In the genomic region with DNA sequence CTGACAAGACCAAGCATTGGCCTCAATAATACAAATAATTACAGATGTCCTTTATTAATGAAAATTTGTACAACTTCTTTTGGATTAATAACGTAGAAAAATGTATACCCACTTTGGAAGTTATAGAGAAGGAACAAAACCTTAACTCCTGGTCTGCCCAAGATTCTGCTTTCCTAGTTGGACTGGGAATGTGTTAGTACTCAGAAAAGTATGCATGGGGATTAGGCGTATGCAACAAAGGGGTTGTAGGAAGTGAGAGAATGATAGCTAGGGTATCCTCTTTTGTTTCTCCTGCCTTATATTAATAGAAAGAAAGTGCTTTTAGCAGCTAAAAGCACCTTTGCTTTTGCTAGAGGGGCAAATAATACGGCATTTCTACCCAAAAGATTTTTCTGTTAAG, we compare ENCODE assay signal across 17 cellular contexts. TPM values are rescaled to one million over a fixed set of nuclear protein-coding genes. Genes with fewer than 3 reads are reported as not detected.
DNase-seq lines count a peak whose midpoint lies in the region; ATAC-seq and TF ChIP-seq lines count a peak whose summit lies in the region.
"Had no signal": no experiment of that assay in that cellular context is flagged by ENCODE, and none has a peak within 500 bp of the region (broad histone marks: within the 10 kb centered on the region; RNA-seq: fewer than 3 reads in every experiment).

No MANE protein-coding gene starts in this region.

- no peaks in the 10 kb centered on the region for H3K9me3 ChIP-seq in NT2/D1 (ENCODE audit: insufficient read depth, low read length)
- H3K9me3 ChIP-seq in endodermal cell (ENCODE audit: control insufficient read depth, low read length), result no peaks in the 10 kb centered on the region
- H3K9me3 ChIP-seq: esophagus squamous epithelium had no signal

- H3K27me3 ChIP-seq in NT2/D1 (ENCODE audit: insufficient read depth, insufficient read length) (no peaks in the 10 kb centered on the region), endodermal cell (ENCODE audit: control insufficient read depth, insufficient read depth, low read length, poor library complexity, severe bottlenecking) (no peaks in the 10 kb centered on the region)
- H3K27me3 ChIP-seq: esophagus squamous epithelium had no signal

- ATAC-seq in HG02885 (IDR thresholded peaks at IDR 0.05; ENCODE audit: poor library complexity, unreplicated experiment) (no peak), sciatic nerve (no peak)
- ATAC-seq: stimulated activated naive CD8-positive, alpha-beta T cell treated with anti-CD3 and anti-CD28 coated beads, Interleukin-15, Interleukin-2, amounts not matched to agents 100 U/mL and 50 U/mL, for 24 hours had no signal

- peak overlapping the region; percentile 74 for H3K27ac Mint-ChIP-seq in endodermal cell

- no peaks in the 10 kb centered on the region for H3K27me3 Mint-ChIP-seq in endodermal cell (ENCODE audit: insufficient read depth)
- H3K27me3 Mint-ChIP-seq: naive B cell had no signal

- peaks cover 36% of the 10 kb centered on the region for H3K36me3 Mint-ChIP-seq in endodermal cell (ENCODE audit: low read depth)

- H3K4me1 ChIP-seq in NT2/D1 (ENCODE audit: insufficient read depth, insufficient read length), result no peaks in the 10 kb centered on the region
- H3K4me1 ChIP-seq in endodermal cell (ENCODE audit: control insufficient read depth, insufficient read depth, low read length), result peaks cover 6% of the 10 kb centered on the region

- peak; percentile 71 for DNase-seq in EH (ENCODE audit: low read depth)
- DNase-seq in NT2/D1 (ENCODE audit: low read depth, low spot score), result peak; percentile 22
- no peak for DNase-seq in endodermal cell
- peak; percentile 59 for DNase-seq in myocyte (ENCODE audit: low read depth)
- no peak for DNase-seq in glomerular visceral epithelial cell (ENCODE audit: extremely low spot score)
- no peak for DNase-seq in sciatic nerve (ENCODE audit: low spot score)
- DNase-seq in NCI-H1092 treated with DMSO at 0.1 percent for 48 hours (lab: John Stamatoyannopoulos, UW), result no peak
- DNase-seq: activated CD8-positive, alpha-beta memory T cell treated with anti-CD3 and anti-CD28 coated beads, Interleukin-2, amount 50 U/mL, for 48 hours; activated naive CD4-positive, alpha-beta T cell treated with anti-CD3 and anti-CD28 coated beads, Interleukin-2, amount 50 U/mL, for 16 hours; esophagus squamous epithelium; Karpas-422; naive B cell; NCI-H2029; retina; stimulated activated naive CD8-positive, alpha-beta T cell treated with anti-CD3 and anti-CD28 coated beads, Interleukin-15, Interleukin-2, amounts not matched to agents 100 U/mL and 50 U/mL, for 24 hours had no signal

- H3K4me1 Mint-ChIP-seq in endodermal cell, result peaks cover 12% of the 10 kb centered on the region
- H3K4me1 Mint-ChIP-seq: naive B cell had no signal

- H3K27ac ChIP-seq in endodermal cell (ENCODE audit: low read depth, low read length), result no peak overlapping the region
- H3K27ac ChIP-seq: esophagus squamous epithelium had no signal

- H3K4me3 Mint-ChIP-seq in endodermal cell, result no peak overlapping the region
- H3K4me3 Mint-ChIP-seq: CD14-positive monocyte, naive B cell had no signal

- 87% methylated on average over 3 of the region's 3 CpGs; no CpG with 5 or more reads in 1 of the 2 experiments for WGBS in endodermal cell (ENCODE audit: insufficient coverage in 1 of 2, insufficient read length in 1 of 2), 2 experiments

- no peak overlapping the region for H3K4me3 ChIP-seq in NT2/D1 (ENCODE audit: insufficient read length, low read depth)
- H3K4me3 ChIP-seq in endodermal cell (ENCODE audit: low read length), result no peak overlapping the region
- H3K4me3 ChIP-seq: esophagus squamous epithelium had no signal

- TF ChIP-seq CTCF in endodermal cell (conservative IDR thresholded peaks at IDR 0.05), result no peak

- H3K9ac ChIP-seq in NT2/D1 (ENCODE audit: insufficient read length, low read depth), result no peak overlapping the region
- no peak overlapping the region for H3K9ac ChIP-seq in endodermal cell (ENCODE audit: extremely low read depth, low read length, poor library complexity, severe bottlenecking)

- intact Hi-C loops in sciatic nerve (cut with DNase I), result no loop called here

- H3K9me3 Mint-ChIP-seq in endodermal cell, result no peaks in the 10 kb centered on the region
- H3K9me3 Mint-ChIP-seq: CD14-positive monocyte, naive B cell had no signal

- H3K36me3 ChIP-seq in NT2/D1 (ENCODE audit: insufficient read depth, insufficient read length, low read length) (peaks cover 33% of the 10 kb centered on the region), endodermal cell (ENCODE audit: control insufficient read depth, insufficient read depth, low read length) (peaks cover 56% of the 10 kb centered on the region)

RNA-seq across cellular contexts. Expression of a gene that starts 47.5 kb away (rescaled TPM):
- total RNA-seq in endodermal cell (10 to 100 TPM; 57.0 to 79.6 TPM), myocyte (212 and 319 TPM in 2 replicates), sciatic nerve (97.1 TPM)
- 43.6 TPM for polyA plus RNA-seq in endodermal cell (2013, experiment 1 of 2)
- 47.7 TPM for polyA plus RNA-seq in endodermal cell (2013, experiment 2 of 2)
- polyA plus RNA-seq in myocyte (2012), result 26.9 TPM

Comparison
In these comparisons a context has a peak if more than half of its experiments do, and no peak if none do; other contexts are left out.
1. DNase-seq: peak in EH (single experiment), NT2/D1 (single experiment) and myocyte (single experiment); none in endodermal cell (single experiment), glomerular visceral epithelial cell (single experiment), sciatic nerve (single experiment) and NCI-H1092 treated with DMSO at 0.1 percent for 48 hours (single experiment).